In the genomic region with DNA sequence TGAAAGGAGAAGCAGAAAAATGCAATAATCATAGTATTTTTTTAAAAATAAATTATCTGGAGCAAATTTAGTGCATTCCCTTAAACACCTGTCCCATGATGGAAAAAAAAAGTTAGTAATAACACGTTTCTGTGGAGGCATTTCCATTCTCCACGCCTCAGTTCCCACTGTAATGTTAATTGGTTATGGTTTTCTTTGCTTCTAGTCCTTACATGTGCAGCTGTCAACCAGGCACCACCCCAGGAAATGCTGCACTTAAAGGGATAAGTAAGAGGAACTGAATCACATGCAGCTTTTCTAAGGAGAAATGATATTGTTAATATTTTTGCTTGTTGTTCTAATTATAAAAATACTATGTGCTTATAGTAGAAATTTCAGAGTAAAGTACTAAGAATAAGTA, we compare ENCODE assay signal across 11 cellular contexts.
DNase-seq lines count a peak whose midpoint lies in the region; TF ChIP-seq lines count a peak whose summit lies in the region.
"Had no signal": no experiment of that assay in that cellular context is flagged by ENCODE, and none has a peak within 500 bp of the region (broad histone marks: within the 10 kb centered on the region; RNA-seq: fewer than 3 reads in every experiment).

No MANE protein-coding gene starts in this region.

- H3K4me2 ChIP-seq in DOHH2 (ENCODE audit: low read length) (peak overlapping the region; percentile 49), fibroblast of lung (ENCODE audit: extremely low read depth, insufficient read depth, low read length) (no peak overlapping the region)

- H3K36me3 ChIP-seq in DOHH2 (ENCODE audit: control insufficient read depth, low read length) (no peaks in the 10 kb centered on the region), Peyer's patch (no peaks in the 10 kb centered on the region), fibroblast of lung (ENCODE audit: control insufficient read depth, insufficient read depth, low read length) (no peaks in the 10 kb centered on the region)

- no peak overlapping the region for H2AFZ ChIP-seq in fibroblast of lung (ENCODE audit: low read length)

- H3K27ac ChIP-seq in DOHH2 (ENCODE audit: low read depth, low read length): no peak overlapping the region
- H3K27ac ChIP-seq in Peyer's patch: peak overlapping the region in 2 of 4 donors; percentile 31 to 95
- H3K27ac ChIP-seq in fibroblast of lung (ENCODE audit: insufficient read depth, low read length): no peak overlapping the region
- peak overlapping the region in 17 of 21 experiments; percentile 13 to 91 (median 64) for H3K27ac ChIP-seq in skin epidermis

- H3F3A ChIP-seq in DOHH2 (ENCODE audit: control insufficient read depth, insufficient read depth): no peaks in the 10 kb centered on the region

- no peaks in the 10 kb centered on the region for H3K9me3 Mint-ChIP-seq in activated naive CD8-positive, alpha-beta T cell treated with anti-CD3 and anti-CD28 coated beads for 36 hours

- H3K27me3 ChIP-seq in DOHH2 (ENCODE audit: control insufficient read depth, low read length) (no peaks in the 10 kb centered on the region), Peyer's patch (no peaks in the 10 kb centered on the region), fibroblast of lung (ENCODE audit: control insufficient read depth, insufficient read depth, low read length) (no peaks in the 10 kb centered on the region)

- no peaks in the 10 kb centered on the region for H3K36me3 Mint-ChIP-seq in activated naive CD8-positive, alpha-beta T cell treated with anti-CD3 and anti-CD28 coated beads for 36 hours

- H3K4me1 Mint-ChIP-seq in activated naive CD8-positive, alpha-beta T cell treated with anti-CD3 and anti-CD28 coated beads for 36 hours: peaks cover 6% of the 10 kb centered on the region

- TF ChIP-seq CTCF in DOHH2 (IDR thresholded peaks at IDR 0.05; ENCODE audit: low read depth, low read length, poor library complexity, severe bottlenecking) (no peak), Peyer's patch (IDR thresholded peaks at IDR 0.05) (no peak), fibroblast of lung (conservative IDR thresholded peaks at IDR 0.05 in 1 of 2, IDR thresholded peaks at IDR 0.05 in 1 of 2; ENCODE audit: low read depth in 1 of 2, low read length in 2 of 2) (no peak)

- DNase-seq in Peyer's patch: peak in 2 of 3 donors; percentile 51 to 58
- DNase-seq in fibroblast of lung (ENCODE audit: low read depth in 2 of 2): peak; percentile 29 to 64
- no peak for DNase-seq in AG08396 (ENCODE audit: low spot score)
- no peak for DNase-seq in activated T-cell treated with anti-CD3 and anti-CD28 coated beads, Interleukin-2, amount 50 U/mL, for 48 hours
- DNase-seq in activated naive CD8-positive, alpha-beta T cell treated with anti-CD3 and anti-CD28 coated beads for 36 hours: no peak
- DNase-seq in AG08395 (ENCODE audit: low spot score): no peak
- DNase-seq: aorta, DND-41, SW 1271 had no signal

- H3K27me3 Mint-ChIP-seq in activated naive CD8-positive, alpha-beta T cell treated with anti-CD3 and anti-CD28 coated beads for 36 hours: no peaks in the 10 kb centered on the region

- H3K4me1 ChIP-seq in DOHH2 (ENCODE audit: control insufficient read depth, low read length): peaks cover 31% of the 10 kb centered on the region
- H3K4me1 ChIP-seq in Peyer's patch: peaks cover 0 to 14% (median 0%) of the 10 kb centered on the region in 4 donors
- H3K4me1 ChIP-seq in fibroblast of lung (ENCODE audit: control insufficient read depth, extremely low read depth, insufficient read depth, low read length): peaks cover 27% of the 10 kb centered on the region

- no peak overlapping the region for H3K4me3 Mint-ChIP-seq in activated naive CD8-positive, alpha-beta T cell treated with anti-CD3 and anti-CD28 coated beads for 36 hours

- no peak overlapping the region for H3K27ac Mint-ChIP-seq in activated naive CD8-positive, alpha-beta T cell treated with anti-CD3 and anti-CD28 coated beads for 36 hours

- H3K79me2 ChIP-seq in DOHH2 (ENCODE audit: control insufficient read depth, low read length) (no peaks in the 10 kb centered on the region), fibroblast of lung (ENCODE audit: control insufficient read depth, insufficient read depth, low read length) (no peaks in the 10 kb centered on the region)

- no peaks in the 10 kb centered on the region for H3K9me2 ChIP-seq in DOHH2 (replicated peaks; ENCODE audit: control insufficient read depth, low read length)

- H3K9me3 ChIP-seq in DOHH2 (ENCODE audit: control insufficient read depth, insufficient read depth, low read length) (no peaks in the 10 kb centered on the region), Peyer's patch (no peaks in the 10 kb centered on the region), fibroblast of lung (ENCODE audit: control insufficient read depth, insufficient read depth, low read depth, low read length) (no peaks in the 10 kb centered on the region)

- H3K4me3 ChIP-seq in DOHH2 (ENCODE audit: low read length) (no peak overlapping the region), Peyer's patch (no peak overlapping the region), fibroblast of lung (replicated peaks in 1 of 4; ENCODE audit: control extremely low read depth in 1 of 4, insufficient read depth in 1 of 4, low read depth in 3 of 4, low read length in 4 of 4) (no peak overlapping the region), skin epidermis (no peak overlapping the region)

- H4K20me1 ChIP-seq in DOHH2 (ENCODE audit: control insufficient read depth, insufficient read depth, low read depth, low read length) (no peaks in the 10 kb centered on the region), fibroblast of lung (ENCODE audit: control insufficient read depth, extremely low read depth, insufficient read depth, low read length) (no peaks in the 10 kb centered on the region)

- no peak overlapping the region for H3K9ac ChIP-seq in fibroblast of lung (ENCODE audit: insufficient read depth, low read length)

- TF ChIP-seq POLR2A in Peyer's patch (IDR thresholded peaks at IDR 0.05): no peak

Comparison
In these comparisons a context has a peak if more than half of its experiments do, and no peak if none do; other contexts are left out.
1. H3K27ac ChIP-seq: peak in skin epidermis (17 of 21); none in DOHH2 (single experiment) and fibroblast of lung (single experiment).
2. DNase-seq: peak in Peyer's patch (2 of 3) and fibroblast of lung (2 of 2); none in AG08396 (single experiment), activated T-cell treated with anti-CD3 and anti-CD28 coated beads, Interleukin-2, amount 50 U/mL, for 48 hours (0 of 2), activated naive CD8-positive, alpha-beta T cell treated with anti-CD3 and anti-CD28 coated beads for 36 hours (single experiment) and AG08395 (single experiment).